Comparison of ENCODE assay signal across 22 cellular contexts in genomic region chr13:67390462-67391093, GRCh38.
A peak's percentile ranks its signal among the peaks of the same experiment; 100 is the strongest.
DNase-seq lines count a peak whose midpoint lies in the region; TF ChIP-seq lines count a peak whose summit lies in the region.
"Had no signal": no experiment of that assay in that cellular context is flagged by ENCODE, and none has a peak within 500 bp of the region (broad histone marks: within the 10 kb centered on the region; RNA-seq: fewer than 3 reads in every experiment).

No MANE protein-coding gene starts in this region.

- TF ChIP-seq CTCF in HEK293 (tag by site-specific recombination; IDR thresholded peaks at IDR 0.05) (no peak), astrocyte of the cerebellum (IDR thresholded peaks at IDR 0.05; ENCODE audit: low read depth, low read length, missing control alignments) (no peak), fibroblast of the aortic adventitia (IDR thresholded peaks at IDR 0.05; ENCODE audit: insufficient read depth, low read length) (no peak)

- no peaks in the 10 kb centered on the region for H3K9me3 ChIP-seq in HEK293 (ENCODE audit: control insufficient read depth, insufficient read depth, low read depth, low read length)
- H3K9me3 ChIP-seq: gastroesophageal sphincter, thoracic aorta, vagina had no signal

- POLR2A ChIA-PET in HEK293 (lab: Yijun Ruan, JAX): no interaction called here

- in situ Hi-C loops in astrocyte of the cerebellum (cut with HindIII; ENCODE audit: low sequenced_read_pairs) (no loop called here), G401 (cut with HindIII; ENCODE audit: low sequenced_read_pairs) (no loop called here)

- H3K4me1 ChIP-seq in HEK293 (ENCODE audit: control insufficient read depth, insufficient read depth, low read length): no peaks in the 10 kb centered on the region
- H3K4me1 ChIP-seq: gastroesophageal sphincter, vagina had no signal

- no peak overlapping the region for H3K27ac ChIP-seq in HEK293 (ENCODE audit: extremely low read depth, low read depth, low read length)
- H3K27ac ChIP-seq: cardiac muscle cell, gastroesophageal sphincter, SK-N-MC, thoracic aorta, vagina had no signal

- no peaks in the 10 kb centered on the region for H3K36me3 ChIP-seq in HEK293 (ENCODE audit: control insufficient read depth in 2 of 2, insufficient read depth in 1 of 2, low read length in 2 of 2)
- H3K36me3 ChIP-seq: cardiac muscle cell, gastroesophageal sphincter, thoracic aorta, vagina had no signal

- peak; percentile 3 for DNase-seq in astrocyte of the cerebellum (ENCODE audit: low read depth)
- peak; percentile 4 for DNase-seq in fibroblast of the aortic adventitia (ENCODE audit: low read depth)
- DNase-seq in smooth muscle cell of the brain vasculature (ENCODE audit: low read depth, low spot score): peak; percentile 35
- no peak for DNase-seq in NCI-H2196 treated with DMSO at 0.1 percent for 48 hours (lab: John Stamatoyannopoulos, UW; ENCODE audit: unreplicated experiment)
- DNase-seq in G401 (ENCODE audit: low spot score): no peak
- no peak for DNase-seq in stimulated activated CD4-positive, alpha-beta T cell treated with anti-CD3 and anti-CD28 coated beads, Interleukin-12 subunit alpha, Interleukin-12 subunit beta, amount 100 ng/mL, for 4 hours
- DNase-seq: activated B cell treated with CpG ODN at 0.5 μM for 24 hours; activated CD4-positive, alpha-beta T cell treated with anti-CD3 and anti-CD28 coated beads, Interleukin-2, amount 50 U/mL, for 4 hours; activated effector memory CD4-positive, alpha-beta T cell treated with Interleukin-2 at 50 U/mL for 16 hours; AML-193; DMS79 treated with DMSO at 0.1 percent for 48 hours; H7; NCI-H1436 treated with DMSO at 0.1 percent for 48 hours; NCI-H524; stimulated activated CD4-positive, alpha-beta T cell treated with anti-CD3 and anti-CD28 coated beads, Interleukin-2, amount 100 ng/mL, for 24 hours had no signal

- H3K4me3 ChIP-seq in HEK293 (ENCODE audit: low read depth, low read length) (no peak overlapping the region), astrocyte of the cerebellum (ENCODE audit: low read depth, low read length) (no peak overlapping the region), fibroblast of the aortic adventitia (ENCODE audit: low read depth, low read length) (no peak overlapping the region)
- H3K4me3 ChIP-seq: cardiac muscle cell, gastroesophageal sphincter, lung, SK-N-MC, thoracic aorta, vagina had no signal

- CTCF ChIA-PET in HEK293 (lab: Yijun Ruan, JAX): no interaction called here

TF ChIP-seq in HEK293, 187 proteins besides CTCF, POLR2A, EP300 and RAD21:
- TF ChIP-seq SETDB1 (IDR thresholded peaks at IDR 0.05; ENCODE audit: insufficient read length, low read length) (peak; percentile 86), ZBTB6 (tag by site-specific recombination; IDR thresholded peaks at IDR 0.05) (no peak)

Comparison
In these comparisons a context has a peak if more than half of its experiments do, and no peak if none do; other contexts are left out.
1. DNase-seq: peak in astrocyte of the cerebellum (single experiment), fibroblast of the aortic adventitia (single experiment) and smooth muscle cell of the brain vasculature (single experiment); none in NCI-H2196 treated with DMSO at 0.1 percent for 48 hours (single experiment), G401 (single experiment) and stimulated activated CD4-positive, alpha-beta T cell treated with anti-CD3 and anti-CD28 coated beads, Interleukin-12 subunit alpha, Interleukin-12 subunit beta, amount 100 ng/mL, for 4 hours (single experiment).